In the genomic region with DNA sequence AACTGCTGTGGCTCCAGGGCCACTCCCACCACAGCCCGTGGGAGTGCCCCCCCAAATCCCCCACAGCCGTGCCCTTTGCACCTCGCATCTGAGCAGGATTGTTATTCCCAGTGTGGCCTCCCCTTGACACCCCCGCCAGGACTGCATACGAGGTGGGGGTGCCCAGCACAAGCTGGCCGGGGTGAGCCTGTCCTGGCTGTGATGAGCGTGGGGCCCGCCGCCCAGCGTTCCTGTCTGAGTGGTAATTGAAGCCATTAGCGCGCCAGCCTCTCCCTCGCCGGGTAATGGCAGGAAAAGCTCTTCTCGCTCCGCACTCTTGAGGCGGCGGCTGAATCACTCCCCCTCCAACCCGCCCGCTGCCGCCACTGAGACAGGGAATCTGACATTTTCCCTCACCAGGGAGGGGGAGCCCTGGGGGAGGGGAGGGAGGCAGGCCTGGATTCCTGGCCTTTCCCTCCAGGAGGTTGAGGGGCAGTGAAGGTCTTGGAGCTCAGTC, we compare ENCODE assay signal across 12 cellular contexts. TPM values are rescaled to one million over a fixed set of nuclear protein-coding genes. Genes with fewer than 3 reads are reported as not detected.
DNase-seq lines count a peak whose midpoint lies in the region; ATAC-seq and TF ChIP-seq lines count a peak whose summit lies in the region.
"Had no signal": no experiment of that assay in that cellular context is flagged by ENCODE, and none has a peak within 500 bp of the region (broad histone marks: within the 10 kb centered on the region; RNA-seq: fewer than 3 reads in every experiment).

No MANE protein-coding gene starts in this region.

- H3K4me3 ChIP-seq in Peyer's patch (peak overlapping the region in 2 of 4 donors; percentile 5 to 37), rectal smooth muscle tissue (ENCODE audit: low read length) (no peak overlapping the region), gastrocnemius medialis (no peak overlapping the region)

- H3K36me3 ChIP-seq in Peyer's patch (peaks cover 0 to 41% (median 0%) of the 10 kb centered on the region in 3 donors), rectal smooth muscle tissue (ENCODE audit: control insufficient read depth, insufficient read depth, low read length) (peaks cover 6% of the 10 kb centered on the region), gastrocnemius medialis (no peaks in the 10 kb centered on the region)

- H3K27ac ChIP-seq in Peyer's patch (peak overlapping the region in 3 of 4 donors; percentile 72 to 98 (median 87)), rectal smooth muscle tissue (ENCODE audit: low read depth, low read length) (peak overlapping the region; percentile 89), gastrocnemius medialis (no peak overlapping the region)

- no peaks in the 10 kb centered on the region for H3K9me3 ChIP-seq in Peyer's patch
- no peaks in the 10 kb centered on the region for H3K9me3 ChIP-seq in gastrocnemius medialis
- H3K9me3 ChIP-seq: Caco-2 had no signal

- no peak for ATAC-seq in gastrocnemius medialis
- ATAC-seq in HG03196 (IDR thresholded peaks at IDR 0.05; ENCODE audit: unreplicated experiment) = no peak
- no peak for ATAC-seq in GM18858 (IDR thresholded peaks at IDR 0.05; ENCODE audit: unreplicated experiment)
- ATAC-seq: naive thymus-derived CD8-positive, alpha-beta T cell had no signal

- TF ChIP-seq CTCF in Peyer's patch (IDR thresholded peaks at IDR 0.05) (no peak), gastrocnemius medialis (IDR thresholded peaks at IDR 0.05 in 4 of 5, conservative IDR thresholded peaks at IDR 0.05 in 1 of 5) (no peak)

- H3K4me1 ChIP-seq in Peyer's patch (peaks cover 0 to 34% (median 6%) of the 10 kb centered on the region in 4 donors), rectal smooth muscle tissue (ENCODE audit: control insufficient read depth, insufficient read depth, low read length) (peaks cover 14% of the 10 kb centered on the region), gastrocnemius medialis (no peaks in the 10 kb centered on the region)
- H3K4me1 ChIP-seq: Caco-2 had no signal

- no peaks in the 10 kb centered on the region for H3K27me3 ChIP-seq in Peyer's patch
- no peaks in the 10 kb centered on the region for H3K27me3 ChIP-seq in rectal smooth muscle tissue (ENCODE audit: control insufficient read depth, insufficient read depth, low read length)
- no peaks in the 10 kb centered on the region for H3K27me3 ChIP-seq in gastrocnemius medialis

- in situ Hi-C loops in gastrocnemius medialis (cut with MboI; ENCODE audit: low sequenced_read_pairs in 4 of 4) = no loop called here

- TF ChIP-seq POLR2A in Peyer's patch (IDR thresholded peaks at IDR 0.05) (no peak), gastrocnemius medialis (IDR thresholded peaks at IDR 0.05) (no peak)

- peak; percentile 61 for DNase-seq in ELF-1 (ENCODE audit: low read depth, low spot score)
- peak in 2 of 3 donors; percentile 71 to 83 for DNase-seq in Peyer's patch
- peak; percentile 42 to 94 (median 80) for DNase-seq in head of caudate nucleus
- no peak for DNase-seq in inferior parietal cortex (ENCODE audit: extremely low spot score)
- no peak for DNase-seq in gastrocnemius medialis
- DNase-seq: activated CD4-positive, alpha-beta T cell treated with anti-CD3 and anti-CD28 coated beads, Interleukin-2, amount 10 ng/mL, durations not matched to agents 7 days and 5 days; naive thymus-derived CD8-positive, alpha-beta T cell; stimulated activated CD8-positive, alpha-beta memory T cell treated with anti-CD3 and anti-CD28 coated beads, Interleukin-4, amount 100 ng/mL, for 48 hours had no signal

- peak overlapping the region; percentile 42 for H3K9ac ChIP-seq in rectal smooth muscle tissue (ENCODE audit: low read length)

- intact Hi-C loops in head of caudate nucleus (cut with DNase I) = no loop called here
- intact Hi-C loops in gastrocnemius medialis (cut with DNase I; ENCODE audit: low total_unique reads) = no loop called here

RNA-seq across cellular contexts. Expression of a gene that starts 27.7 kb away (rescaled TPM):
- total RNA-seq in Peyer's patch = 100 to 1,000 TPM; 149 to 613 (median 528) TPM
- 1 to 10 TPM; 1.8 to 2.6 (median 2.5) TPM for total RNA-seq in gastrocnemius medialis

Comparison
In these comparisons a context has a peak if more than half of its experiments do, and no peak if none do; other contexts are left out.
1. DNase-seq: peak in ELF-1 (single experiment), Peyer's patch (2 of 3) and head of caudate nucleus (42 of 42); none in inferior parietal cortex (single experiment) and gastrocnemius medialis (0 of 2).
2. H3K27ac ChIP-seq: peak in Peyer's patch (3 of 4) and rectal smooth muscle tissue (single experiment); none in gastrocnemius medialis (0 of 4).
3. RNA of a gene that starts 27.7 kb away (total RNA-seq): 149 to 613 TPM in Peyer's patch; 1.8 to 2.6 TPM in gastrocnemius medialis; every median in the first group is over 10 times any median in the second.